In the genomic region with DNA sequence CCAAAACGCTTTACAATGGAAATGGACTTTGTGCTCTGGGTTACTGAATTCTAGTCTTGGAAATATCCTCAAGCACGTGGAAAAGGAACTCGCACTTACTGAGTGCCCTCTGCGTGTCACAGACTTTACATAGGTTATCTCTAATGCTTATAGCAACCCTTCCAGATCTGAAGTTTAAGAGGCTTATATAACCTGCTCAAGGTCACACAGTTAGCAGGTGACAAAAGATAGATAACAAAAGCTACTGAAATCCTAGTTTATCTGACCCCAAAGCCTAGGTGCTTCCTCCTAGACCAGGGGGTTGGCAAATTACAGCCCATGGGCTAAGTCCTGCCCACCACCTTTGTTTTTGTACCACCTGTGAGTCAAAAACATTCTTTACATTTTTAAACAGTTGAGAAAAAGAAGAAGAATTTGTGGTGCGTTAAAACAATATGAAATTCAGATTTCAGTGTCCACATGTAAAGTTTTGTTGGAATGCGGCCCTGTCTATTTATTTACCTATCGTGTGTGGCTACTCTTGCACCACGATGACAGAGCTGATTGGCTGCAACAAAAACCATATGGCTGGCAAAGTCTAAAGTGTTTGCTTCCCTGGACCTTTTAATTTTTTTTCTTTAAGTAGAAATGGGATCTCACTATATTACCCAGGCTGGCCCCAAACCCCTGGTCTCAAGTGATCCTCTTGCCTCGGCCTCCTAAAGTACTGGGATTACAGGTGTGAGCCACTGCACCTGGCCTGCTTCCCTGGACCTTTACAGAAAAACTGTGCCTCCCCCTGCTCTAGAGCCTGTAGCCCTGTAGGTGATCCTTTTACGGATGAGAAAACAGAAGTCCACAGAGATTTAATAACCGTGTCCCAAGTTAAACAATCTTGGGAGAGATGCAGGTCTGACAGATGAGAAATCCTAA, we compare ENCODE assay signal across 25 cellular contexts.
A peak's percentile ranks its signal among the peaks of the same experiment; 100 is the strongest.
DNase-seq lines count a peak whose midpoint lies in the region; ATAC-seq and TF ChIP-seq lines count a peak whose summit lies in the region.
"Had no signal": no experiment of that assay in that cellular context is flagged by ENCODE, and none has a peak within 500 bp of the region (broad histone marks: within the 10 kb centered on the region; RNA-seq: fewer than 3 reads in every experiment).

No MANE protein-coding gene starts in this region.

- H2AFZ ChIP-seq in hepatocyte: no peak overlapping the region

- H3K36me3 ChIP-seq in SK-N-MC (ENCODE audit: insufficient read depth, low read length) (no peaks in the 10 kb centered on the region), hepatocyte (replicated peaks; ENCODE audit: insufficient read depth, low read depth) (no peaks in the 10 kb centered on the region), psoas muscle (ENCODE audit: insufficient read depth in 1 of 2, low read depth in 1 of 2) (no peaks in the 10 kb centered on the region)
- H3K36me3 ChIP-seq: ascending aorta, left ventricle myocardium inferior, right atrium auricular region, SJSA1, upper lobe of right lung had no signal

- H3K27me3 ChIP-seq in hepatocyte: no peaks in the 10 kb centered on the region
- H3K27me3 ChIP-seq in psoas muscle (ENCODE audit: insufficient read depth in 3 of 3, low read length in 2 of 3): no peaks in the 10 kb centered on the region
- H3K27me3 ChIP-seq: ascending aorta, right atrium auricular region, SJSA1, upper lobe of right lung had no signal

- 46% methylated on average over 11 of the region's 11 CpGs for WGBS in hepatocyte (ENCODE audit: low lambda C conversion rate, missing lambda C conversion rate)
- 66 to 73% (median 67%) methylated on average over 11 of the region's 11 CpGs for WGBS in psoas muscle, 3 donors

- ATAC-seq in psoas muscle (peak in 1 of 4 donors; percentile 7), HG02885 (IDR thresholded peaks at IDR 0.05; ENCODE audit: poor library complexity, unreplicated experiment) (no peak), GM18861 (IDR thresholded peaks at IDR 0.05; ENCODE audit: unreplicated experiment) (no peak)
- ATAC-seq: activated T-helper 17 cell treated with anti-CD3 and anti-CD28 coated beads, Interleukin-2, amount 50 U/mL, for 72 hours; GM12878; upper lobe of right lung had no signal

- TF ChIP-seq CTCF in hepatocyte (IDR thresholded peaks at IDR 0.05; ENCODE audit: poor library complexity) (no peak), psoas muscle (IDR thresholded peaks at IDR 0.05) (no peak)

- no peaks in the 10 kb centered on the region for H4K20me1 ChIP-seq in hepatocyte (ENCODE audit: insufficient read depth, poor library complexity, severe bottlenecking)

- no peak overlapping the region for H3K4me2 ChIP-seq in hepatocyte

- H3K79me2 ChIP-seq in hepatocyte: no peaks in the 10 kb centered on the region

- peak overlapping the region; percentile 26 for H3K9ac ChIP-seq in SK-N-MC (ENCODE audit: insufficient read length)

- DNase-seq in NCI-H2029 (lab: John Stamatoyannopoulos, UW) (peak; percentile 16), SK-N-MC (ENCODE audit: low read depth, low spot score) (no peak), hepatocyte (ENCODE audit: low spot score) (peak; percentile 50), psoas muscle (no peak), DMS153 (lab: John Stamatoyannopoulos, UW) (no peak)
- DNase-seq: activated CD4-positive, alpha-beta memory T cell treated with anti-CD3 and anti-CD28 coated beads, Interleukin-2, amount 10 ng/mL, durations not matched to agents 7 days and 5 days; activated CD4-positive, CD25-positive, alpha-beta regulatory T cell treated with anti-CD3 and anti-CD28 coated beads, Interleukin-2, amount 50 U/mL, for 72 hours; activated CD8-positive, alpha-beta memory T cell treated with anti-CD3 and anti-CD28 coated beads, Interleukin-2, amount 50 U/mL, for 48 hours; C1 segment of cervical spinal cord; dorsolateral prefrontal cortex; Kasumi-1; left ventricle myocardium inferior; midbrain; NCI-H1436; NCI-H748 treated with DMSO at 0.1 percent for 48 hours; stimulated activated CD4-positive, alpha-beta T cell treated with anti-CD3 and anti-CD28 coated beads, Interleukin-12 subunit alpha, Interleukin-12 subunit beta, amount 100 ng/mL, for 4 hours; stimulated activated CD4-positive, alpha-beta T cell treated with anti-CD3 and anti-CD28 coated beads, Interleukin-4, amount 100 ng/mL, for 1 hour; upper lobe of right lung had no signal

- H3K4me1 ChIP-seq in hepatocyte (ENCODE audit: insufficient read depth): peaks cover 9% of the 10 kb centered on the region
- H3K4me1 ChIP-seq in psoas muscle: peaks cover 21% of the 10 kb centered on the region
- H3K4me1 ChIP-seq: ascending aorta, upper lobe of right lung had no signal

- intact Hi-C loops in psoas muscle (cut with DNase I): loop anchor here in 1 of 2 donors (5.0 kb wide), 1 partner anchor 45 kb away; no protein-coding TSS in a partner anchor

- H3K27ac ChIP-seq in SK-N-MC (peak overlapping the region; percentile 36), hepatocyte (peak overlapping the region; percentile 27), psoas muscle (peak overlapping the region; percentile 37)
- H3K27ac ChIP-seq: ascending aorta, dorsolateral prefrontal cortex, right atrium auricular region, SJSA1, upper lobe of right lung had no signal

- no peaks in the 10 kb centered on the region for H3K9me3 ChIP-seq in SK-N-MC (ENCODE audit: low read depth, low read length)
- H3K9me3 ChIP-seq in hepatocyte (ENCODE audit: low read depth): no peaks in the 10 kb centered on the region
- no peaks in the 10 kb centered on the region for H3K9me3 ChIP-seq in psoas muscle
- H3K9me3 ChIP-seq: ascending aorta, left ventricle myocardium inferior, right atrium auricular region, SJSA1, upper lobe of right lung had no signal

- H3K4me3 ChIP-seq in SK-N-MC: no peak overlapping the region
- H3K4me3 ChIP-seq in hepatocyte: no peak overlapping the region
- no peak overlapping the region for H3K4me3 ChIP-seq in psoas muscle
- H3K4me3 ChIP-seq: ascending aorta, dorsolateral prefrontal cortex, GM12878, left ventricle myocardium inferior, right atrium auricular region, SJSA1, upper lobe of right lung had no signal

- H3K9me2 ChIP-seq in hepatocyte (replicated peaks; ENCODE audit: insufficient read depth): no peaks in the 10 kb centered on the region

Comparison
In these comparisons a context has a peak if more than half of its experiments do, and no peak if none do; other contexts are left out.
1. DNase-seq: peak in NCI-H2029 (single experiment) and hepatocyte (single experiment); none in SK-N-MC (single experiment), psoas muscle (0 of 2) and DMS153 (single experiment).
2. Peak in every context shown above with its lines, with median percentiles within 50 percentile points of each other: H3K27ac ChIP-seq.